13 cellular contexts compared by ENCODE assay signal in genomic region chr6:105459884-105460283, GRCh38. TPM values are rescaled to one million over a fixed set of nuclear protein-coding genes. Genes with fewer than 3 reads are reported as not detected.
A peak's percentile ranks its signal among the peaks of the same experiment; 100 is the strongest.
DNase-seq lines count a peak whose midpoint lies in the region; ATAC-seq and TF ChIP-seq lines count a peak whose summit lies in the region.
"Had no signal": no experiment of that assay in that cellular context is flagged by ENCODE, and none has a peak within 500 bp of the region (broad histone marks: within the 10 kb centered on the region; RNA-seq: fewer than 3 reads in every experiment).

No MANE protein-coding gene starts in this region.

- H3K4me1 Mint-ChIP-seq in naive thymus-derived CD8-positive, alpha-beta T cell, result peaks cover 0 to 6% (median 1%) of the 10 kb centered on the region in 4 donors

- peaks cover 0 to 3% (median 1%) of the 10 kb centered on the region in 5 donors for H3K27me3 Mint-ChIP-seq in naive thymus-derived CD8-positive, alpha-beta T cell
- H3K27me3 Mint-ChIP-seq: dendritic cell treated with granulocyte-macrophage colony-stimulating factor and Interleukin-4, amounts not matched to agents 40 ng/mL and 50 ng/mL, for 4 days had no signal

- peak overlapping the region in 1 of 10 donors; percentile 31 for H3K4me3 Mint-ChIP-seq in naive thymus-derived CD8-positive, alpha-beta T cell
- H3K4me3 Mint-ChIP-seq: dendritic cell treated with granulocyte-macrophage colony-stimulating factor and Interleukin-4, amounts not matched to agents 40 ng/mL and 50 ng/mL, for 4 days had no signal

- no peaks in the 10 kb centered on the region for H3K36me3 ChIP-seq in GM06990 (ENCODE audit: control insufficient read depth, insufficient read depth, low read length)

- ATAC-seq in HG03025 (IDR thresholded peaks at IDR 0.05; ENCODE audit: low FRiP score, unreplicated experiment) (no peak), HG03354 (IDR thresholded peaks at IDR 0.05; ENCODE audit: poor library complexity, severe bottlenecking, unreplicated experiment) (no peak)
- no peak for ATAC-seq in naive thymus-derived CD8-positive, alpha-beta T cell

- POLR2A ChIA-PET in naive thymus-derived CD8-positive, alpha-beta T cell (lab: Charles Lee), result no interaction called here

- peak overlapping the region in 3 of 10 donors; percentile 42 to 87 (median 69) for H3K27ac Mint-ChIP-seq in naive thymus-derived CD8-positive, alpha-beta T cell
- H3K27ac Mint-ChIP-seq: dendritic cell treated with granulocyte-macrophage colony-stimulating factor and Interleukin-4, amounts not matched to agents 40 ng/mL and 50 ng/mL, for 4 days had no signal

- no peak for TF ChIP-seq CTCF in GM06990 (IDR thresholded peaks at IDR 0.05; ENCODE audit: insufficient read depth, low read length, poor library complexity, severe bottlenecking)
- TF ChIP-seq CTCF in cardiac fibroblast (IDR thresholded peaks at IDR 0.05; ENCODE audit: low read depth, low read length), result no peak

- peaks cover 0 to under 1% (median 0%) of the 10 kb centered on the region in 3 donors for H3K36me3 Mint-ChIP-seq in naive thymus-derived CD8-positive, alpha-beta T cell

- DNase-seq in GM06990 (ENCODE audit: extremely low read depth, insufficient read length) (peak; percentile 20), NOMO-1 (lab: John Stamatoyannopoulos, UW; ENCODE audit: unreplicated experiment in 2 of 2) (peak; percentile 12 to 66), cardiac fibroblast (ENCODE audit: low read depth in 2 of 2) (peak; percentile 25 to 88), non-pigmented ciliary epithelial cell (ENCODE audit: low read depth) (peak; percentile 45), SW480 (ENCODE audit: low spot score) (no peak)
- no peak for DNase-seq in naive thymus-derived CD8-positive, alpha-beta T cell
- DNase-seq: activated effector memory CD4-positive, alpha-beta T cell treated with anti-CD3 and anti-CD28 coated beads, Interleukin-2, amount 50 U/mL, for 16 hours; GOT3; NCI-H748 treated with DMSO at 0.1 percent for 48 hours; stimulated activated CD4-positive, alpha-beta T cell treated with anti-CD3 and anti-CD28 coated beads, Interleukin-4, amount 100 ng/mL, for 24 hours had no signal

- no peak overlapping the region for H3K4me3 ChIP-seq in GM06990 (replicated peaks; ENCODE audit: low read depth, low read length)
- no peak overlapping the region for H3K4me3 ChIP-seq in cardiac fibroblast (replicated peaks in 1 of 2; ENCODE audit: low read depth in 2 of 2, low read length in 2 of 2)

- H3K9me3 Mint-ChIP-seq in naive thymus-derived CD8-positive, alpha-beta T cell, result peaks cover 0 to 3% (median 0%) of the 10 kb centered on the region in 9 donors

- no peaks in the 10 kb centered on the region for H3K27me3 ChIP-seq in GM06990 (replicated peaks; ENCODE audit: control insufficient read depth, insufficient read depth, low read length)

RNA-seq across cellular contexts. Expression of gene PREP, which starts 57.0 kb away (rescaled TPM):
- total RNA-seq in naive thymus-derived CD8-positive, alpha-beta T cell, result 10 to 100 TPM; 27.0 to 29.4 TPM
- polyA plus RNA-seq in naive thymus-derived CD8-positive, alpha-beta T cell, result 10 to 100 TPM; 28.5 to 40.9 (median 31.9) TPM

Comparison
In these comparisons a context has a peak if more than half of its experiments do, and no peak if none do; other contexts are left out.
1. DNase-seq: peak in GM06990 (single experiment), NOMO-1 (2 of 2), cardiac fibroblast (2 of 2) and non-pigmented ciliary epithelial cell (single experiment); none in naive thymus-derived CD8-positive, alpha-beta T cell (0 of 10) and SW480 (single experiment).